Comparison of ENCODE assay signal across 11 cellular contexts in genomic region chr10:58023341-58024073, GRCh38.
DNase-seq lines count a peak whose midpoint lies in the region; ATAC-seq and TF ChIP-seq lines count a peak whose summit lies in the region.
"Had no signal": no experiment of that assay in that cellular context is flagged by ENCODE, and none has a peak within 500 bp of the region (broad histone marks: within the 10 kb centered on the region; RNA-seq: fewer than 3 reads in every experiment).

No MANE protein-coding gene starts in this region.

- DNase-seq in AG04450 (ENCODE audit: low read depth, low spot score) (peak; percentile 45), HCT116 (ENCODE audit: low read depth, low spot score) (no peak), SK-N-SH (no peak), kidney epithelial cell (ENCODE audit: low read depth) (peak; percentile 95), hypothalamus (lab: John Stamatoyannopoulos, UW) (no peak), Right ventricle myocardium superior (no peak), NCI-H128 (lab: John Stamatoyannopoulos, UW; ENCODE audit: unreplicated experiment) (no peak)
- no peak for DNase-seq in CD8-positive, alpha-beta memory T cell
- DNase-seq: activated T-cell treated with anti-CD3 and anti-CD28 coated beads, Interleukin-2, amount 50 U/mL, for 4 hours; CD4-positive, CD25-positive, alpha-beta regulatory T cell had no signal

- H3K9me3 Mint-ChIP-seq in CD8-positive, alpha-beta memory T cell = peaks cover 2 to 6% (median 5%) of the 10 kb centered on the region in 5 donors
- H3K9me3 Mint-ChIP-seq: stimulated activated naive CD8-positive, alpha-beta T cell treated with anti-CD3 and anti-CD28 coated beads, Interleukin-15, Interleukin-2, amounts not matched to agents 100 ng/mL and 50 ng/mL, for 24 hours had no signal

- TF ChIP-seq POLR2A in HCT116 (IDR thresholded peaks at IDR 0.05; ENCODE audit: borderline replicate concordance, extremely low read depth, insufficient read depth, insufficient read length) = no peak

- peak in 1 of 2 experiments; percentile 72; a peak in 1 of 4 replicates for TF ChIP-seq EP300 in SK-N-SH (IDR thresholded peaks at IDR 0.05; ENCODE audit: borderline replicate concordance in 1 of 2, low read depth in 1 of 2, low read length in 1 of 2)

- H3K27ac ChIP-seq in AG04450 (ENCODE audit: low read depth, low read length) = peak overlapping the region; percentile 62
- peak overlapping the region; percentile 38; the same call in 1 of the 2 replicates for H3K27ac ChIP-seq in HCT116 (ENCODE audit: low read depth, low read length)
- peak overlapping the region; percentile 64 to 92; a peak in 3 of 4 replicates for H3K27ac ChIP-seq in SK-N-SH (ENCODE audit: low read depth in 2 of 2, low read length in 1 of 2)
- no peak overlapping the region for H3K27ac ChIP-seq in CD8-positive, alpha-beta memory T cell (ENCODE audit: low read depth, low read length)

- CTCF ChIA-PET in AG04450 (lab: Charles Lee) (interaction anchor here (0.9 kb wide), 1 partner anchor 20 kb away, joined by 3 read pairs; no protein-coding TSS in a partner anchor), HCT116 (lab: Charles Lee) (no interaction called here), SK-N-SH (lab: Yijun Ruan, JAX) (interaction anchor here (1.0 kb wide), 1 partner anchor 14 kb away, joined by 3 read pairs; no protein-coding TSS in a partner anchor)
- CTCF ChIA-PET in CD8-positive, alpha-beta memory T cell (lab: Charles Lee) = no interaction called here

- H3K4me3 ChIP-seq in AG04450 (ENCODE audit: low read depth, low read length) (no peak overlapping the region; the same call in 1 of the 2 replicates), HCT116 (replicated peaks in 1 of 2; ENCODE audit: low read depth in 1 of 2, low read length in 2 of 2) (no peak overlapping the region), SK-N-SH (ENCODE audit: low read depth in 2 of 2, low read length in 1 of 2) (no peak overlapping the region), kidney epithelial cell (ENCODE audit: low read depth, low read length) (no peak overlapping the region)
- no peak overlapping the region for H3K4me3 ChIP-seq in CD8-positive, alpha-beta memory T cell (ENCODE audit: low read length)

- POLR2A ChIA-PET in AG04450 (lab: Yijun Ruan, JAX) (no interaction called here), HCT116 (lab: Charles Lee) (no interaction called here), SK-N-SH (lab: Yijun Ruan, JAX) (no interaction called here)
- POLR2A ChIA-PET in CD8-positive, alpha-beta memory T cell (lab: Charles Lee) = no interaction called here

- no peak overlapping the region for H3K27ac Mint-ChIP-seq in CD8-positive, alpha-beta memory T cell
- H3K27ac Mint-ChIP-seq: CD4-positive, CD25-positive, alpha-beta regulatory T cell; stimulated activated naive CD8-positive, alpha-beta T cell treated with anti-CD3 and anti-CD28 coated beads, Interleukin-15, Interleukin-2, amounts not matched to agents 100 ng/mL and 50 ng/mL, for 24 hours had no signal

- H3K4me2 ChIP-seq in HCT116 (ENCODE audit: low read length) (peak overlapping the region; percentile 50), SK-N-SH (peak overlapping the region; percentile 9; the same call in 1 of the 2 replicates)

- H3K36me3 ChIP-seq in HCT116 (ENCODE audit: control insufficient read depth in 1 of 2, insufficient read depth in 2 of 2, low read length in 2 of 2) (no peaks in the 10 kb centered on the region), SK-N-SH (replicated peaks in 1 of 2; ENCODE audit: control insufficient read depth in 1 of 2, insufficient read depth in 2 of 2, low read length in 1 of 2) (no peaks in the 10 kb centered on the region), kidney epithelial cell (ENCODE audit: control insufficient read depth, insufficient read depth, low read length) (no peaks in the 10 kb centered on the region)
- no peaks in the 10 kb centered on the region for H3K36me3 ChIP-seq in CD8-positive, alpha-beta memory T cell (ENCODE audit: insufficient read depth, low read length)

- intact Hi-C loops in HCT116 (cut with micrococcal nuclease) (no loop called here), Right ventricle myocardium superior (cut with DNase I) (no loop called here)

- H3K27me3 ChIP-seq in AG04450 (ENCODE audit: control insufficient read depth, insufficient read depth, low read length) (no peaks in the 10 kb centered on the region), HCT116 (ENCODE audit: insufficient read depth, low read length) (no peaks in the 10 kb centered on the region), SK-N-SH (ENCODE audit: insufficient read depth) (no peaks in the 10 kb centered on the region), kidney epithelial cell (ENCODE audit: control insufficient read depth, insufficient read depth, low read length) (no peaks in the 10 kb centered on the region)
- H3K27me3 ChIP-seq in CD8-positive, alpha-beta memory T cell (ENCODE audit: insufficient read depth, low read length, poor library complexity, severe bottlenecking) = no peaks in the 10 kb centered on the region

- TF ChIP-seq RAD21 in HCT116 (IDR thresholded peaks at IDR 0.05; ENCODE audit: low read depth) (no peak), SK-N-SH (IDR thresholded peaks at IDR 0.05; ENCODE audit: low read length) (no peak)

- H3K9me3 ChIP-seq in AG04450 (ENCODE audit: control insufficient read depth, insufficient read depth, low read length) (no peaks in the 10 kb centered on the region; the same call in 1 of the 2 replicates), HCT116 (ENCODE audit: control insufficient read depth in 1 of 2, insufficient read depth in 1 of 2, low read depth in 1 of 2, low read length in 2 of 2) (no peaks in the 10 kb centered on the region), SK-N-SH (no peaks in the 10 kb centered on the region)
- H3K9me3 ChIP-seq in CD8-positive, alpha-beta memory T cell (ENCODE audit: low read length) = no peaks in the 10 kb centered on the region

- H3K27me3 Mint-ChIP-seq in CD8-positive, alpha-beta memory T cell = no peaks in the 10 kb centered on the region
- H3K27me3 Mint-ChIP-seq: CD4-positive, CD25-positive, alpha-beta regulatory T cell had no signal

- no peak overlapping the region for H3K4me3 Mint-ChIP-seq in CD8-positive, alpha-beta memory T cell
- H3K4me3 Mint-ChIP-seq: activated T-cell treated with anti-CD3 and anti-CD28 coated beads, Interleukin-2, amount 50 U/mL, for 4 hours; CD4-positive, CD25-positive, alpha-beta regulatory T cell; stimulated activated naive CD8-positive, alpha-beta T cell treated with anti-CD3 and anti-CD28 coated beads, Interleukin-15, Interleukin-2, amounts not matched to agents 100 ng/mL and 50 ng/mL, for 24 hours had no signal

- ATAC-seq in HCT116 (peak; percentile 47), Right ventricle myocardium superior (ENCODE audit: poor library complexity) (no peak)
- ATAC-seq: activated T-cell treated with anti-CD3 and anti-CD28 coated beads, Interleukin-2, amount 50 U/mL, for 4 hours had no signal

- no peak overlapping the region for H2AFZ ChIP-seq in HCT116 (ENCODE audit: low read depth, low read length, poor library complexity, severe bottlenecking)
- H2AFZ ChIP-seq in SK-N-SH (ENCODE audit: low read depth) = peak overlapping the region; percentile 16; the same call in 1 of the 2 replicates

- H4K20me1 ChIP-seq in HCT116 (ENCODE audit: insufficient read depth) (no peaks in the 10 kb centered on the region), SK-N-SH (ENCODE audit: insufficient read depth) (no peaks in the 10 kb centered on the region)

- peaks cover 21% of the 10 kb centered on the region for H3F3A ChIP-seq in SK-N-SH (replicated peaks; ENCODE audit: insufficient read depth)

- WGBS in SK-N-SH (ENCODE audit: low lambda C conversion rate) = 4% methylated on average over 2 of the region's 2 CpGs

- no peaks in the 10 kb centered on the region for H3K4me1 Mint-ChIP-seq in CD8-positive, alpha-beta memory T cell
- H3K4me1 Mint-ChIP-seq: CD4-positive, CD25-positive, alpha-beta regulatory T cell had no signal

- H3K36me3 Mint-ChIP-seq in CD8-positive, alpha-beta memory T cell = peaks cover 0 to 1% (median 0%) of the 10 kb centered on the region in 3 donors
- H3K36me3 Mint-ChIP-seq: CD4-positive, CD25-positive, alpha-beta regulatory T cell had no signal

- peaks cover 0 to 11% of the 10 kb centered on the region in 2 experiments; a peak in 2 of 4 replicates for H3K4me1 ChIP-seq in HCT116 (ENCODE audit: control insufficient read depth in 1 of 2, insufficient read depth in 2 of 2, low read length in 2 of 2)
- H3K4me1 ChIP-seq in SK-N-SH (ENCODE audit: control insufficient read depth in 1 of 2, insufficient read depth in 2 of 2, low read depth in 1 of 2, low read length in 1 of 2) = peaks cover 0 to 3% of the 10 kb centered on the region in 2 experiments; a peak in 1 of 4 replicates
- no peaks in the 10 kb centered on the region for H3K4me1 ChIP-seq in CD8-positive, alpha-beta memory T cell (ENCODE audit: insufficient read depth, low read length)

- H3K9ac ChIP-seq in HCT116 (ENCODE audit: low read length) = no peak overlapping the region
- H3K9ac ChIP-seq in SK-N-SH = peak overlapping the region; percentile 15; the same call in 1 of the 2 replicates

- TF ChIP-seq CTCF in AG04450 (IDR thresholded peaks at IDR 0.05; ENCODE audit: low read depth, low read length) (no peak), HCT116 (IDR thresholded peaks at IDR 0.05 in 2 of 3, conservative IDR thresholded peaks at IDR 0.05 in 1 of 3; ENCODE audit: borderline replicate concordance in 1 of 3, insufficient read depth in 1 of 3, low read depth in 2 of 3, low read length in 2 of 3) (no peak), SK-N-SH (IDR thresholded peaks at IDR 0.05) (no peak), kidney epithelial cell (IDR thresholded peaks at IDR 0.05; ENCODE audit: insufficient read depth, low read length, poor library complexity, severe bottlenecking) (no peak)

- no peaks in the 10 kb centered on the region for H3K9me2 ChIP-seq in HCT116 (ENCODE audit: insufficient read depth)
- H3K9me2 ChIP-seq in SK-N-SH = no peaks in the 10 kb centered on the region

- BruUV-seq in HCT116 (replicated peaks; lab: Mats Ljungman, UMichigan) = no TSS peak

- H3K79me2 ChIP-seq in HCT116 (ENCODE audit: insufficient read depth, low read length) (no peaks in the 10 kb centered on the region), SK-N-SH (ENCODE audit: insufficient read depth) (no peaks in the 10 kb centered on the region)

- RAD21 ChIA-PET in HCT116 (lab: Charles Lee; ENCODE audit: low non-redundant PET in 1 of 2, low total read pairs in 2 of 2, uncharacterized antibody in 2 of 2, unreplicated experiment in 2 of 2) = no interaction called here

TF ChIP-seq in HCT116, 20 proteins besides CTCF, POLR2A, EP300 and RAD21 (continues in another document):
- TF ChIP-seq SP1 (IDR thresholded peaks at IDR 0.05; ENCODE audit: low read depth) (0 out of 2 replicates have a peak, but pooled peaks have one; percentile 7), POLR2AphosphoS5 (IDR thresholded peaks at IDR 0.05; ENCODE audit: low read depth, low read length) (no peak), JUND (IDR thresholded peaks at IDR 0.05) (peak; percentile 36; the same call in 1 of the 2 replicates)

TF ChIP-seq in SK-N-SH, 30 proteins besides CTCF, POLR2A, EP300 and RAD21 (continues in another document):
- no peak for TF ChIP-seq FOXM1 (IDR thresholded peaks at IDR 0.05; ENCODE audit: low read depth)
- peak; percentile 85 for TF ChIP-seq TCF12 (IDR thresholded peaks at IDR 0.05)
- no peak for TF ChIP-seq NRF1 (IDR thresholded peaks at IDR 0.05; ENCODE audit: low read depth, low read length)
- TF ChIP-seq RFX5 (IDR thresholded peaks at IDR 0.05; ENCODE audit: low read length) = no peak
- peak; percentile 63; the same call in 1 of the 2 replicates for TF ChIP-seq TEAD4 (IDR thresholded peaks at IDR 0.05; ENCODE audit: borderline replicate concordance, insufficient read depth)

Comparison
In these comparisons a context has a peak if more than half of its experiments do, and no peak if none do; other contexts are left out.
1. DNase-seq: peak in AG04450 (single experiment) and kidney epithelial cell (single experiment); none in HCT116 (single experiment), SK-N-SH (single experiment), CD8-positive, alpha-beta memory T cell (0 of 5), hypothalamus (0 of 51), Right ventricle myocardium superior (single experiment) and NCI-H128 (single experiment).
2. CTCF ChIA-PET loops: an anchor here in AG04450 (0.9 kb wide) and SK-N-SH (1.0 kb wide); none called in HCT116 and CD8-positive, alpha-beta memory T cell.